Comparison of ENCODE assay signal across 7 cellular contexts in the genomic region with DNA sequence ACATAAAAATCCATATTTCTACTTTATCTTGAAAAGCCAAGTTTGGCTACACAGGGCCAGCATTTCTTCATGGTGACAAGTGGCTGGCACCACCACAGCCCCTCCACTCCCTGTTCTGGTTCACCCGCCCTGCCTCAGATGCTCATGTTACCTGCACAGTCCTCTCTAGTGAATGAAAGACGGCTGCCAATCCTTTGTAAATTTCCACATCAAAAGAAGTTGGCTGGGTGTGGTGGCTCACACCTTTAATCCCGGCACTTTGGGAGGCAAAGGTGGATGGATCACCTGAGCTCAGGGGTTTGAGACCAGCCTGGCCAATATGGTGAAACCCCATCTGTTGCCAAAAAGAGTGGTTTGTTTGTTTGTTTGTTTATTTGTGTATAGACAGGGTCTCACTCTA.
"Had no signal": no experiment of that assay in that cellular context is flagged by ENCODE, and none has a peak within 500 bp of the region (broad histone marks: within the 10 kb centered on the region; RNA-seq: fewer than 3 reads in every experiment).

No MANE protein-coding gene starts in this region.

- DNase-seq: H9, HCEC 1CT, HFFc6, IMR-90 had no signal

- H3K4me3 ChIP-seq: GM23338, K562 had no signal

- H3K4me1 Mint-ChIP-seq: GM23338, H9 had no signal

- H3K27ac Mint-ChIP-seq: GM23338, H9, HFFc6 had no signal

- H2AFZ ChIP-seq: GM23338 had no signal

- H3K27ac ChIP-seq: HL-60 had no signal

- ATAC-seq: GM23338, K562 had no signal

- H3K4me3 Mint-ChIP-seq: GM23338, H9, HFFc6 had no signal

- H3K4me2 ChIP-seq: GM23338 had no signal

- H3K9me3 Mint-ChIP-seq: HFFc6 had no signal
